ENCODE assay signal across 1 cellular context in genomic region chr4:52891743-52892142, GRCh38.
TF ChIP-seq lines count a peak whose summit lies in the region.

No MANE protein-coding gene starts in this region.

TF ChIP-seq in IMR-90, 13 proteins besides CTCF, POLR2A, EP300 and RAD21 (continued from another document):
- TF ChIP-seq USF2 (IDR thresholded peaks at IDR 0.05; ENCODE audit: low read depth, low read length) = no peak
- no peak for TF ChIP-seq NFE2L2 (IDR thresholded peaks at IDR 0.05; ENCODE audit: low read depth, low read length)
- TF ChIP-seq FOS (IDR thresholded peaks at IDR 0.05; ENCODE audit: low read depth, low read length) = no peak
